In genomic region chr4:183348706-183349659, GRCh38 we compare ENCODE assay signal across 9 cellular contexts. TPM values are rescaled to one million over a fixed set of nuclear protein-coding genes. Genes with fewer than 3 reads are reported as not detected.
DNase-seq lines count a peak whose midpoint lies in the region; TF ChIP-seq lines count a peak whose summit lies in the region.
"Had no signal": no experiment of that assay in that cellular context is flagged by ENCODE, and none has a peak within 500 bp of the region (broad histone marks: within the 10 kb centered on the region; RNA-seq: fewer than 3 reads in every experiment).

No MANE protein-coding gene starts in this region.

- H3K27ac ChIP-seq in SJSA1 = peak overlapping the region; percentile 21
- H3K27ac ChIP-seq: 22Rv1 had no signal

- peak; percentile 13 for DNase-seq in DMS 273 (lab: John Stamatoyannopoulos, UW; ENCODE audit: unreplicated experiment)
- DNase-seq in DMS 273 treated with DMSO at 0.1 percent for 48 hours (lab: John Stamatoyannopoulos, UW) = no peak
- peak; percentile 59 to 65 for DNase-seq in SJSA1 (ENCODE audit: low read depth in 1 of 2, low spot score in 2 of 2)
- peak; percentile 70 for DNase-seq in epithelial cell of proximal tubule (ENCODE audit: low read depth)
- peak; percentile 30 to 39 for DNase-seq in stimulated activated CD4-positive, alpha-beta T cell treated with anti-CD3 and anti-CD28 coated beads, Interleukin-2, amount 100 ng/mL, for 24 hours
- DNase-seq in CD14-positive monocyte (ENCODE audit: low spot score) = no peak
- DNase-seq in epidermal melanocyte (ENCODE audit: insufficient read length, low spot score) = no peak
- no peak for DNase-seq in activated T-helper 1 cell treated with anti-CD3 and anti-CD28 coated beads, Interleukin-12 subunit alpha, Interleukin-12 subunit beta, Interleukin-2, Interleukin-4 antibody, amounts not matched to agents 30 ng/mL and 10 ng/mL and 1 ng/mL, durations not matched to agents 14 hours and 24 hours and 36 hours (ENCODE audit: low spot score)

- H3K9me3 ChIP-seq in SJSA1 (replicated peaks) = no peaks in the 10 kb centered on the region

- H3K4me3 ChIP-seq in SJSA1 (no peak overlapping the region), epithelial cell of proximal tubule (ENCODE audit: low read depth, low read length) (no peak overlapping the region)

- H3K9me3 Mint-ChIP-seq in CD14-positive monocyte = peaks cover 0 to 3% (median 0%) of the 10 kb centered on the region in 7 donors
- no peaks in the 10 kb centered on the region for H3K9me3 Mint-ChIP-seq in activated T-helper 1 cell treated with anti-CD3 and anti-CD28 coated beads, Interleukin-12 subunit alpha, Interleukin-12 subunit beta, Interleukin-2, Interleukin-4 antibody, amounts not matched to agents 30 ng/mL and 10 ng/mL and 1 ng/mL, durations not matched to agents 14 hours and 24 hours and 36 hours

- peak overlapping the region in 1 of 2 donors; percentile 64 for H3K4me3 Mint-ChIP-seq in CD14-positive monocyte
- no peak overlapping the region for H3K4me3 Mint-ChIP-seq in activated T-helper 1 cell treated with anti-CD3 and anti-CD28 coated beads, Interleukin-12 subunit alpha, Interleukin-12 subunit beta, Interleukin-2, Interleukin-4 antibody, amounts not matched to agents 30 ng/mL and 10 ng/mL and 1 ng/mL, durations not matched to agents 14 hours and 24 hours and 36 hours

- H3K4me1 ChIP-seq in SJSA1 (replicated peaks) = peaks cover 13% of the 10 kb centered on the region

- intact Hi-C loops in CD14-positive monocyte (cut with micrococcal nuclease) = no loop called here
- intact Hi-C loops in activated T-helper 1 cell treated with anti-CD3 and anti-CD28 coated beads, Interleukin-12 subunit alpha, Interleukin-12 subunit beta, Interleukin-2, Interleukin-4 antibody, amounts not matched to agents 30 ng/mL and 10 ng/mL and 1 ng/mL, durations not matched to agents 14 hours and 24 hours and 36 hours (cut with micrococcal nuclease) = no loop called here

- H3K36me3 Mint-ChIP-seq in CD14-positive monocyte = no peaks in the 10 kb centered on the region
- H3K36me3 Mint-ChIP-seq in activated T-helper 1 cell treated with anti-CD3 and anti-CD28 coated beads, Interleukin-12 subunit alpha, Interleukin-12 subunit beta, Interleukin-2, Interleukin-4 antibody, amounts not matched to agents 30 ng/mL and 10 ng/mL and 1 ng/mL, durations not matched to agents 14 hours and 24 hours and 36 hours (ENCODE audit: low read depth) = no peaks in the 10 kb centered on the region

- peaks cover 4 to 12% (median 5%) of the 10 kb centered on the region in 3 donors for H3K27me3 Mint-ChIP-seq in CD14-positive monocyte (ENCODE audit: low read depth in 3 of 3)
- peaks cover 2% of the 10 kb centered on the region for H3K27me3 Mint-ChIP-seq in activated T-helper 1 cell treated with anti-CD3 and anti-CD28 coated beads, Interleukin-12 subunit alpha, Interleukin-12 subunit beta, Interleukin-2, Interleukin-4 antibody, amounts not matched to agents 30 ng/mL and 10 ng/mL and 1 ng/mL, durations not matched to agents 14 hours and 24 hours and 36 hours (ENCODE audit: insufficient read depth)

- TF ChIP-seq CTCF in epithelial cell of proximal tubule (conservative IDR thresholded peaks at IDR 0.05; ENCODE audit: low read depth, low read length) = no peak
- no peak for TF ChIP-seq CTCF in CD14-positive monocyte (IDR thresholded peaks at IDR 0.05)

- peak overlapping the region in 2 of 7 donors; percentile 50 to 53 for H3K27ac Mint-ChIP-seq in CD14-positive monocyte
- no peak overlapping the region for H3K27ac Mint-ChIP-seq in activated T-helper 1 cell treated with anti-CD3 and anti-CD28 coated beads, Interleukin-12 subunit alpha, Interleukin-12 subunit beta, Interleukin-2, Interleukin-4 antibody, amounts not matched to agents 30 ng/mL and 10 ng/mL and 1 ng/mL, durations not matched to agents 14 hours and 24 hours and 36 hours

- H3K36me3 ChIP-seq in SJSA1 = no peaks in the 10 kb centered on the region

- peaks cover 16% of the 10 kb centered on the region for H3K4me1 Mint-ChIP-seq in CD14-positive monocyte
- peaks cover 6% of the 10 kb centered on the region for H3K4me1 Mint-ChIP-seq in activated T-helper 1 cell treated with anti-CD3 and anti-CD28 coated beads, Interleukin-12 subunit alpha, Interleukin-12 subunit beta, Interleukin-2, Interleukin-4 antibody, amounts not matched to agents 30 ng/mL and 10 ng/mL and 1 ng/mL, durations not matched to agents 14 hours and 24 hours and 36 hours (ENCODE audit: low read depth)

- H3K27me3 ChIP-seq in SJSA1 (replicated peaks) = no peaks in the 10 kb centered on the region

RNA-seq across cellular contexts. Expression of gene CLDN24, which starts 26.8 kb away (rescaled TPM):
- total RNA-seq in SJSA1 (2014; rRNA removed; shearing (Covaris generic)) = not detected in 2 replicates
- not detected in 2 replicates for total RNA-seq in epithelial cell of proximal tubule
- not detected for polyA plus RNA-seq in CD14-positive monocyte
- not detected in 2 replicates for total RNA-seq in activated T-helper 1 cell treated with anti-CD3 and anti-CD28 coated beads, Interleukin-12 subunit alpha, Interleukin-12 subunit beta, Interleukin-2, Interleukin-4 antibody, amounts not matched to agents 30 ng/mL and 10 ng/mL and 1 ng/mL, durations not matched to agents 14 hours and 24 hours and 36 hours

RNA-seq across cellular contexts. Expression of gene CLDN22, which starts 28.9 kb away (rescaled TPM):
- total RNA-seq in SJSA1 (2014; rRNA removed; shearing (Covaris generic)) = not detected in 2 replicates
- not detected in 2 replicates for total RNA-seq in epithelial cell of proximal tubule
- not detected for polyA plus RNA-seq in CD14-positive monocyte
- not detected in 2 replicates for total RNA-seq in activated T-helper 1 cell treated with anti-CD3 and anti-CD28 coated beads, Interleukin-12 subunit alpha, Interleukin-12 subunit beta, Interleukin-2, Interleukin-4 antibody, amounts not matched to agents 30 ng/mL and 10 ng/mL and 1 ng/mL, durations not matched to agents 14 hours and 24 hours and 36 hours

Comparison
In these comparisons a context has a peak if more than half of its experiments do, and no peak if none do; other contexts are left out.
1. DNase-seq: peak in DMS 273 (single experiment), SJSA1 (2 of 2), epithelial cell of proximal tubule (single experiment) and stimulated activated CD4-positive, alpha-beta T cell treated with anti-CD3 and anti-CD28 coated beads, Interleukin-2, amount 100 ng/mL, for 24 hours (2 of 2); none in DMS 273 treated with DMSO at 0.1 percent for 48 hours (single experiment), CD14-positive monocyte (single experiment), epidermal melanocyte (single experiment) and activated T-helper 1 cell treated with anti-CD3 and anti-CD28 coated beads, Interleukin-12 subunit alpha, Interleukin-12 subunit beta, Interleukin-2, Interleukin-4 antibody, amounts not matched to agents 30 ng/mL and 10 ng/mL and 1 ng/mL, durations not matched to agents 14 hours and 24 hours and 36 hours (single experiment).